In genomic region chr18:70288851-70289328, GRCh38 we compare ENCODE assay signal across 8 cellular contexts. TPM values are rescaled to one million over a fixed set of nuclear protein-coding genes. Genes with fewer than 3 reads are reported as not detected.
A peak's percentile ranks its signal among the peaks of the same experiment; 100 is the strongest.
DNase-seq lines count a peak whose midpoint lies in the region; ATAC-seq and TF ChIP-seq lines count a peak whose summit lies in the region.

Gene SOCS6 (plus strand): TSS chr18:70289045. CDS start chr18:70324669, 35,624 bp downstream.

- DNase-seq in DMS53 treated with DMSO at 0.1 percent for 48 hours (lab: John Stamatoyannopoulos, UW; ENCODE audit: unreplicated experiment) (peak; percentile 51), GM19238 (ENCODE audit: insufficient read length, low spot score) (peak; percentile 72), astrocyte of the hippocampus (ENCODE audit: low read depth, low spot score) (peak; percentile 87), hepatic stellate cell (ENCODE audit: low spot score) (peak; percentile 68), pulmonary artery endothelial cell (ENCODE audit: low read depth, low spot score) (no peak), NCI-H187 treated with DMSO at 0.1 percent for 48 hours (lab: John Stamatoyannopoulos, UW) (no peak)

- peak within 1 kb of the TSS; percentile 69 for H2AFZ ChIP-seq in OCI-LY3 (ENCODE audit: low read depth, low read length)

- H3K27ac ChIP-seq in OCI-LY3 (ENCODE audit: low read length) = peak within 1 kb of the TSS; percentile 42

- peaks cover 34% of the 10 kb centered on the region for H3K4me1 ChIP-seq in OCI-LY3 (ENCODE audit: low read length)

- peaks cover 47% of the 10 kb centered on the region for H3K79me2 ChIP-seq in OCI-LY3 (ENCODE audit: low read length)

- TF ChIP-seq CTCF in OCI-LY3 (IDR thresholded peaks at IDR 0.05; ENCODE audit: low read depth, low read length) = no peak

- ATAC-seq in HG03159 (IDR thresholded peaks at IDR 0.05; ENCODE audit: unreplicated experiment) = peak; percentile 65

- no peaks in the 10 kb centered on the region for H3K27me3 ChIP-seq in OCI-LY3 (ENCODE audit: low read depth, low read length)

- peaks cover 37% of the 10 kb centered on the region for H4K20me1 ChIP-seq in OCI-LY3 (ENCODE audit: insufficient read depth, low read length)

- no peaks in the 10 kb centered on the region for H3K9me3 ChIP-seq in OCI-LY3 (ENCODE audit: insufficient read depth, low read length)

- H3K9ac ChIP-seq in OCI-LY3 (ENCODE audit: low read length) = peak within 1 kb of the TSS; percentile 89

- peak within 1 kb of the TSS; percentile 91 for H3K4me2 ChIP-seq in OCI-LY3 (ENCODE audit: low read length)

- H3K36me3 ChIP-seq in OCI-LY3 (replicated peaks; ENCODE audit: low read depth, low read length) = peaks cover 6% of the 10 kb centered on the region

- peak within 1 kb of the TSS; percentile 85 for H3K4me3 ChIP-seq in OCI-LY3 (ENCODE audit: low read length)

RNA-seq across cellular contexts. Expression of gene SOCS6, which starts in this region (rescaled TPM):
- total RNA-seq in pulmonary artery endothelial cell = 23.7 and 26.4 TPM in 2 replicates

Comparison
In these comparisons a context has a peak if more than half of its experiments do, and no peak if none do; other contexts are left out.
1. DNase-seq: peak in DMS53 treated with DMSO at 0.1 percent for 48 hours (single experiment), GM19238 (single experiment), astrocyte of the hippocampus (single experiment) and hepatic stellate cell (single experiment); none in pulmonary artery endothelial cell (single experiment) and NCI-H187 treated with DMSO at 0.1 percent for 48 hours (single experiment).